9 cellular contexts compared by ENCODE assay signal in genomic region chr14:63650336-63650952, GRCh38. TPM values are rescaled to one million over a fixed set of nuclear protein-coding genes. Genes with fewer than 3 reads are reported as not detected.
DNase-seq lines count a peak whose midpoint lies in the region; ATAC-seq and TF ChIP-seq lines count a peak whose summit lies in the region.
"Had no signal": no experiment of that assay in that cellular context is flagged by ENCODE, and none has a peak within 500 bp of the region (broad histone marks: within the 10 kb centered on the region; RNA-seq: fewer than 3 reads in every experiment).

No MANE protein-coding gene starts in this region.

- no peaks in the 10 kb centered on the region for H3K27me3 Mint-ChIP-seq in Caco-2 (ENCODE audit: insufficient read depth, unreplicated experiment)

- CTCF ChIA-PET in Caco-2 (lab: Charles Lee): no interaction called here

- no peaks in the 10 kb centered on the region for H3K4me1 ChIP-seq in uterus
- peaks cover 10% of the 10 kb centered on the region for H3K4me1 ChIP-seq in Caco-2
- H3K4me1 ChIP-seq: left ventricle myocardium inferior had no signal

- H3K27ac Mint-ChIP-seq in Caco-2 (ENCODE audit: unreplicated experiment): no peak overlapping the region

- intact Hi-C loops in uterus (cut with DNase I; ENCODE audit: low total_unique reads): no loop called here
- intact Hi-C loops in Caco-2 (cut with micrococcal nuclease; ENCODE audit: unreplicated experiment): no loop called here

- BruUV-seq in Caco-2 (replicated peaks; lab: Mats Ljungman, UMichigan): no TSS peak

- TF ChIP-seq CTCF in uterus (IDR thresholded peaks at IDR 0.05) (no peak), Caco-2 (IDR thresholded peaks at IDR 0.05; ENCODE audit: insufficient read depth in 1 of 2, low read depth in 1 of 2, low read length in 1 of 2, severe bottlenecking in 1 of 2, unreplicated experiment in 1 of 2) (no peak)

- peak; percentile 6 to 25 for DNase-seq in activated CD4-positive, alpha-beta T cell treated with anti-CD3 and anti-CD28 coated beads for 24 hours (ENCODE audit: low read depth in 2 of 2)
- peak; percentile 15 for DNase-seq in effector CD8-positive, alpha-beta T cell (lab: John Stamatoyannopoulos, UW)
- DNase-seq in stimulated activated CD8-positive, alpha-beta memory T cell treated with anti-CD3 and anti-CD28 coated beads, Interleukin-12 subunit alpha, Interleukin-12 subunit beta, amount 100 ng/mL, for 4 hours (ENCODE audit: low read depth): peak; percentile 11
- DNase-seq in NCI-H446 (lab: John Stamatoyannopoulos, UW) (no peak), uterus (no peak), Caco-2 (no peak)
- DNase-seq: left ventricle myocardium inferior had no signal

- no peak for TF ChIP-seq POLR2A in uterus (IDR thresholded peaks at IDR 0.05)

- peaks cover 8% of the 10 kb centered on the region for H3K4me1 Mint-ChIP-seq in Caco-2 (ENCODE audit: low read depth, unreplicated experiment)

- no peaks in the 10 kb centered on the region for H3K9me3 Mint-ChIP-seq in Caco-2 (ENCODE audit: unreplicated experiment)

- H3K4me3 Mint-ChIP-seq in Caco-2 (ENCODE audit: unreplicated experiment): no peak overlapping the region

- H3K27me3 ChIP-seq in uterus (no peaks in the 10 kb centered on the region), Caco-2 (replicated peaks; ENCODE audit: control insufficient read depth, insufficient read depth, low read length) (no peaks in the 10 kb centered on the region)

- no peaks in the 10 kb centered on the region for H3K36me3 ChIP-seq in uterus
- H3K36me3 ChIP-seq in Caco-2 (ENCODE audit: control insufficient read depth, insufficient read depth, low read length): no peaks in the 10 kb centered on the region
- H3K36me3 ChIP-seq: left ventricle myocardium inferior had no signal

- H3K4me3 ChIP-seq in uterus (no peak overlapping the region), Caco-2 (ENCODE audit: low read depth, low read length) (no peak overlapping the region)
- H3K4me3 ChIP-seq: left ventricle myocardium inferior had no signal

- POLR2A ChIA-PET in Caco-2 (lab: Charles Lee): no interaction called here

- ATAC-seq in GM21447 (IDR thresholded peaks at IDR 0.05; ENCODE audit: unreplicated experiment) (peak; percentile 68), HG03039 (IDR thresholded peaks at IDR 0.05; ENCODE audit: unreplicated experiment) (no peak)

- no peaks in the 10 kb centered on the region for H3K36me3 Mint-ChIP-seq in Caco-2 (ENCODE audit: insufficient read depth, unreplicated experiment)

- no peaks in the 10 kb centered on the region for H3K9me3 ChIP-seq in uterus
- H3K9me3 ChIP-seq in Caco-2: no peaks in the 10 kb centered on the region
- H3K9me3 ChIP-seq: left ventricle myocardium inferior had no signal

- no peak overlapping the region for H3K27ac ChIP-seq in uterus
- H3K27ac ChIP-seq: left ventricle myocardium inferior had no signal

RNA-seq across cellular contexts. Expression of gene WDR89, which starts 8.8 kb away (rescaled TPM):
- 10 to 100 TPM; 20.3 to 36.4 (median 32.1) TPM for total RNA-seq in uterus
- 14.4 and 16.6 TPM in 2 replicates for total RNA-seq in Caco-2 (2022)

Comparison
In these comparisons a context has a peak if more than half of its experiments do, and no peak if none do; other contexts are left out.
1. DNase-seq: peak in activated CD4-positive, alpha-beta T cell treated with anti-CD3 and anti-CD28 coated beads for 24 hours (2 of 2), effector CD8-positive, alpha-beta T cell (single experiment) and stimulated activated CD8-positive, alpha-beta memory T cell treated with anti-CD3 and anti-CD28 coated beads, Interleukin-12 subunit alpha, Interleukin-12 subunit beta, amount 100 ng/mL, for 4 hours (single experiment); none in NCI-H446 (0 of 2), uterus (0 of 2) and Caco-2 (0 of 2).